11 cellular contexts compared by ENCODE assay signal in genomic region chr12:2198088-2198501, GRCh38.
DNase-seq lines count a peak whose midpoint lies in the region; ATAC-seq and TF ChIP-seq lines count a peak whose summit lies in the region.
"Had no signal": no experiment of that assay in that cellular context is flagged by ENCODE, and none has a peak within 500 bp of the region (broad histone marks: within the 10 kb centered on the region; RNA-seq: fewer than 3 reads in every experiment).

No MANE protein-coding gene starts in this region.

- H3K4me3 Mint-ChIP-seq in Calu3 (ENCODE audit: low read depth, unreplicated experiment): no peak overlapping the region
- H3K4me3 Mint-ChIP-seq: stimulated activated effector memory CD8-positive, alpha-beta T cell treated with anti-CD3 and anti-CD28 coated beads, Interleukin-12 subunit alpha, Interleukin-12 subunit beta, amount 100 ng/mL, for 72 hours had no signal

- DNase-seq in Calu3: peak; percentile 34
- DNase-seq in NCI-H526 treated with DMSO at 0.1 percent for 48 hours (lab: John Stamatoyannopoulos, UW): peak; percentile 89
- peak; percentile 69 for DNase-seq in fibroblast of mammary gland (ENCODE audit: low read depth)
- peak; percentile 53 for DNase-seq in mucosa of gallbladder (ENCODE audit: low spot score)
- DNase-seq in stimulated activated naive CD4-positive, alpha-beta T cell treated with Interleukin-2 at 50 U/mL for 16 hours (lab: John Stamatoyannopoulos, UW): no peak
- no peak for DNase-seq in central memory CD4-positive, alpha-beta T cell
- no peak for DNase-seq in stimulated activated CD4-positive, alpha-beta T cell treated with anti-CD3 and anti-CD28 coated beads, Interleukin-2, amount 100 ng/mL, for 48 hours
- DNase-seq: COR-L47 had no signal

- intact Hi-C loops in Calu3 (cut with micrococcal nuclease; ENCODE audit: unreplicated experiment): no loop called here

- TF ChIP-seq CTCF in Calu3 (IDR thresholded peaks at IDR 0.05; ENCODE audit: unreplicated experiment) (no peak), fibroblast of mammary gland (conservative IDR thresholded peaks at IDR 0.05; ENCODE audit: control insufficient read depth, insufficient read depth, low read depth, low read length) (no peak)

- no peaks in the 10 kb centered on the region for H3K36me3 Mint-ChIP-seq in Calu3 (ENCODE audit: insufficient read depth, unreplicated experiment)
- H3K36me3 Mint-ChIP-seq: stimulated activated effector memory CD8-positive, alpha-beta T cell treated with anti-CD3 and anti-CD28 coated beads, Interleukin-12 subunit alpha, Interleukin-12 subunit beta, amount 100 ng/mL, for 72 hours had no signal

- peaks cover 5% of the 10 kb centered on the region for H3K4me1 Mint-ChIP-seq in Calu3 (ENCODE audit: low read depth, unreplicated experiment)
- H3K4me1 Mint-ChIP-seq: stimulated activated effector memory CD8-positive, alpha-beta T cell treated with anti-CD3 and anti-CD28 coated beads, Interleukin-12 subunit alpha, Interleukin-12 subunit beta, amount 100 ng/mL, for 72 hours had no signal

- no peak overlapping the region for H3K4me3 ChIP-seq in fibroblast of mammary gland (ENCODE audit: control insufficient read depth, low read depth, low read length)
- H3K4me3 ChIP-seq: PC-9 had no signal

- no peak for ATAC-seq in HG03025 (IDR thresholded peaks at IDR 0.05; ENCODE audit: low FRiP score, unreplicated experiment)
- ATAC-seq: stimulated activated effector memory CD8-positive, alpha-beta T cell treated with anti-CD3 and anti-CD28 coated beads, Interleukin-12 subunit alpha, Interleukin-12 subunit beta, amount 100 ng/mL, for 72 hours had no signal

- H3K27me3 Mint-ChIP-seq in Calu3 (ENCODE audit: unreplicated experiment): peaks cover 78% of the 10 kb centered on the region

- no peaks in the 10 kb centered on the region for H3K9me3 Mint-ChIP-seq in Calu3 (ENCODE audit: low read depth, unreplicated experiment)
- H3K9me3 Mint-ChIP-seq: stimulated activated effector memory CD8-positive, alpha-beta T cell treated with anti-CD3 and anti-CD28 coated beads, Interleukin-12 subunit alpha, Interleukin-12 subunit beta, amount 100 ng/mL, for 72 hours had no signal

- CTCF ChIA-PET in Calu3 (lab: Charles Lee): no interaction called here

- no peak overlapping the region for H3K27ac Mint-ChIP-seq in Calu3 (ENCODE audit: unreplicated experiment)
- H3K27ac Mint-ChIP-seq: stimulated activated effector memory CD8-positive, alpha-beta T cell treated with anti-CD3 and anti-CD28 coated beads, Interleukin-12 subunit alpha, Interleukin-12 subunit beta, amount 100 ng/mL, for 72 hours had no signal

- no TSS peak for BruUV-seq in Calu3 (replicated peaks; lab: Mats Ljungman, UMichigan)

Comparison
In these comparisons a context has a peak if more than half of its experiments do, and no peak if none do; other contexts are left out.
1. DNase-seq: peak in Calu3 (single experiment), NCI-H526 treated with DMSO at 0.1 percent for 48 hours (single experiment), fibroblast of mammary gland (single experiment) and mucosa of gallbladder (single experiment); none in stimulated activated naive CD4-positive, alpha-beta T cell treated with Interleukin-2 at 50 U/mL for 16 hours (single experiment), central memory CD4-positive, alpha-beta T cell (single experiment) and stimulated activated CD4-positive, alpha-beta T cell treated with anti-CD3 and anti-CD28 coated beads, Interleukin-2, amount 100 ng/mL, for 48 hours (0 of 2).